Comparison of ENCODE assay signal across 1 cellular context in the genomic region with DNA sequence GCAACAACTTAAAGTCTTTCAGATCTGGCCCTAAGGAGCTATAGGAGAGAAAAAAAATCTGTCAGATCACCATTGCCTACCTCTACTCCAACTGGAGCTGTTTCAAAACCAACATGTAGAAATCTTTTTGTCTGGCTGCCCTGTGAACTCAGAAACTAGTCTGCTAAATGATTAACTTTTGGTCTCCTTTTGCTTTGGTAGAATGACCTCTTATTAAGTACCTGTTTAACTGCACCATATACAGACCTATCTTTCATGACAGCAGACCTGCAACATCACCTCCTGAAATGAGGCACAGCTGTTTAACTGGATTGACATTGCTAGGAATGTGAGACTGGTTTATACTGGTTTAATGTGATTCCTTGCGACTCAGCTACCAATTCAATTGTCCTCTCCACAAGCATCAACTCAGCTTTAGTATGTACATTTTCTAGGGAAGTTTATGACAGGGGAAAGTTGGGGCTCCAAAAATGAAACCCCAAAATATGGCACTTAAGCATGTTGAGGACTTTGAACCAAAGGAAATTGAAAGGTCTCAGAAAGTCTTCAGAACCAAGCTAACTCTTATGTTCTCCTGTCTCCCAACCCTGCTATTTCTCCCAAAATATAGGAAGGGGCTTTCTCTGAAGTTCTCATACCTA.
A peak's percentile ranks its signal among the peaks of the same experiment; 100 is the strongest.
TF ChIP-seq lines count a peak whose summit lies in the region.

No MANE protein-coding gene starts in this region.

TF ChIP-seq in HepG2, 621 proteins besides CTCF, POLR2A, EP300 and RAD21 (continued from another document and continues in another):
- TF ChIP-seq, protein P1, sequence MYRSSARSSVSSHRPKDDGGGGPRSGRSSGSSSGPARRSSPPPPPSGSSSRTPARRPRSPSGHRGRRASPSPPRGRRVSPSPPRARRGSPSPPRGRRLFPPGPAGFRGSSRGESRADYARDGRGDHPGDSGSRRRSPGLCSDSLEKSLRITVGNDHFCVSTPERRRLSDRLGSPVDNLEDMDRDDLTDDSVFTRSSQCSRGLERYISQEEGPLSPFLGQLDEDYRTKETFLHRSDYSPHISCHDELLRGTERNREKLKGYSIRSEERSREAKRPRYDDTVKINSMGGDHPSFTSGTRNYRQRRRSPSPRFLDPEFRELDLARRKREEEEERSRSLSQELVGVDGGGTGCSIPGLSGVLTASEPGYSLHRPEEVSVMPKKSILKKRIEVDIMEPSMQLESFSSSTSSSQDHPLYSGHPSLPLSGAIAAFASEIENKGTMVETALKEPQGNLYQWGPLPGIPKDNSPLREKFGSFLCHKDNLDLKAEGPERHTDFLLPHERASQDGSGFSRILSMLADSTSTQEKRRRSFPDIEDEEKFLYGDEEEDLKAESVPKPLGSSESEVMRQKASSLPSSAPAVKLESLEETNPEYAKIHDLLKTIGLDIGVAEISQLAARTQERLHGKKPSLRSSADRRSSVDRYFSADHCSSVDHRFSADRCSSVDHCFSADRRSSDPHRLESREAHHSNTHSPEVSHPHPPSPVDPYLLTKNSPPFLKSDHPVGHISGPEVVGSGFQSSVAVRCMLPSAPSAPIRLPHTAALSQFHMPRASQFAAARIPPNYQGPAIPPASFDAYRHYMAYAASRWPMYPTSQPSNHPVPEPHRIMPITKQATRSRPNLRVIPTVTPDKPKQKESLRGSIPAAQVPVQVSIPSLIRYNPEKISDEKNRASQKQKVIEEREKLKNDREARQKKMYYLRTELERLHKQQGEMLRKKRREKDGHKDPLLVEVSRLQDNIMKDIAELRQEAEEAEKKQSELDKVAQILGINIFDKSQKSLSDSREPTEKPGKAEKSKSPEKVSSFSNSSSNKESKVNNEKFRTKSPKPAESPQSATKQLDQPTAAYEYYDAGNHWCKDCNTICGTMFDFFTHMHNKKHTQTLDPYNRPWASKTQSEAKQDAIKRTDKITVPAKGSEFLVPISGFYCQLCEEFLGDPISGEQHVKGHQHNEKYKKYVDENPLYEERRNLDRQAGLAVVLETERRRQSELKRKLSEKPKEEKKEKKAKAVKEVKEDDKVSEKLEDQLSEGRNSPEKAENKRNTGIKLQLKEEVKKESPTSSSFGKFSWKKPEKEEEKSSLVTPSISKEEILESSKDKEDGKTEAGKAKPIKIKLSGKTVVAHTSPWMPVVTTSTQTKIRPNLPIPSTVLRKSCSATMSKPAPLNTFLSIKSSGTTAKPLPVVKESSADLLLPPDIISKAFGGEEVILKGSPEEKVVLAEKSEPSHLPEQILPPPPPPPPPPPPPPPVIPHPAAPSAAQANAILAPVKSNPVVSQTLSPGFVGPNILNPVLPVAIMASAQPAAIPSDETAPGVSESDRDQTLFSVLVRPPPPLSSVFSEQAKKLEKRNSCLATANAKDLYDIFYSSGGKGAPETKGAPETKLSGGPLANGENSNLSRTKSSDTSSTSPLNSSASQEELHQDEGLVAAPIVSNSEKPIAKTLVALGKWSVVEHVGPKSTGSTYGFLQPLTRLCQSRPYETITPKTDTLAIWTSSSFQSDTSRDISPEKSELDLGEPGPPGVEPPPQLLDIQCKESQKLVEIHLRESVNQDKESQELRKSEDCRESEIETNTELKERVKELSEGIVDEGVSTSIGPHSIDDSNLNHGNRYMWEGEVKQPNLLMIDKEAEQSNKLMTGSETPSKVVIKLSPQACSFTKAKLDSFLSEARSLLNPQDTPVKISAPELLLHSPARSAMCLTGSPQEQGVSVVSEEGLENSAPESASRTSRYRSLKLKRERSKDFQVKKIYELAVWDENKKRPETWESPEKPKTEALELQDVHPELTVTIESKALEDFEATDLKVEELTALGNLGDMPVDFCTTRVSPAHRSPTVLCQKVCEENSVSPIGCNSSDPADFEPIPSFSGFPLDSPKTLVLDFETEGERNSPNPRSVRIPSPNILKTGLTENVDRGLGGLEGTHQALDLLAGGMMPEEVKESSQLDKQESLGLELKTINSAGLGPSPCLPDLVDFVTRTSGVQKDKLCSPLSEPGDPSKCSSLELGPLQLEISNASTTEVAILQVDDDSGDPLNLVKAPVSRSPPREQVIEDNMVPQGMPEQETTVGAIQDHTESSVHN (CRISPR knock-in tag; IDR thresholded peaks at IDR 0.05): no peak
- TF ChIP-seq ZNF672 (CRISPR knock-in tag; IDR thresholded peaks at IDR 0.05) (no peak), PTBP1 (IDR thresholded peaks at IDR 0.05; ENCODE audit: low read depth, low read length, poor library complexity, severe bottlenecking) (no peak), SMAD1 (CRISPR knock-in tag; IDR thresholded peaks at IDR 0.05; ENCODE audit: borderline replicate concordance, low read depth) (no peak), MYNN (CRISPR knock-in tag; IDR thresholded peaks at IDR 0.05; ENCODE audit: low read depth) (no peak), ZSCAN5A (CRISPR knock-in tag; IDR thresholded peaks at IDR 0.05; ENCODE audit: borderline replicate concordance) (no peak), ZBTB38 (CRISPR knock-in tag; IDR thresholded peaks at IDR 0.05) (no peak), ZNF207 (IDR thresholded peaks at IDR 0.05; ENCODE audit: borderline replicate concordance) (no peak), ZNF549 (CRISPR knock-in tag; IDR thresholded peaks at IDR 0.05) (no peak), FOXK1 (CRISPR knock-in tag; IDR thresholded peaks at IDR 0.05; ENCODE audit: borderline replicate concordance, low read depth) (peak; percentile 29; the same call in 1 of the 2 replicates), SALL2 (CRISPR knock-in tag; IDR thresholded peaks at IDR 0.05) (no peak), ZNF256 (CRISPR knock-in tag; conservative IDR thresholded peaks at IDR 0.05) (no peak), CBX5 (CRISPR knock-in tag; IDR thresholded peaks at IDR 0.05; ENCODE audit: borderline replicate concordance) (no peak), ZNF564 (CRISPR knock-in tag; IDR thresholded peaks at IDR 0.05) (no peak), ARHGAP35 (CRISPR knock-in tag; IDR thresholded peaks at IDR 0.05; ENCODE audit: borderline replicate concordance) (no peak), SMC3 (IDR thresholded peaks at IDR 0.05; ENCODE audit: low read length) (no peak), ZNF160 (CRISPR knock-in tag; IDR thresholded peaks at IDR 0.05) (no peak), MAX (IDR thresholded peaks at IDR 0.05) (no peak), ZNF644 (CRISPR knock-in tag; IDR thresholded peaks at IDR 0.05; ENCODE audit: low read depth) (peak; percentile 67), ZNF598 (CRISPR knock-in tag; IDR thresholded peaks at IDR 0.05; ENCODE audit: borderline replicate concordance) (no peak), ZBTB49 (CRISPR knock-in tag; IDR thresholded peaks at IDR 0.05; ENCODE audit: borderline replicate concordance) (no peak), ZNF747 (CRISPR knock-in tag; IDR thresholded peaks at IDR 0.05; ENCODE audit: borderline replicate concordance) (no peak), ZNF652 (CRISPR knock-in tag; IDR thresholded peaks at IDR 0.05; ENCODE audit: borderline replicate concordance, low read depth) (no peak), MLLT10 (CRISPR knock-in tag; IDR thresholded peaks at IDR 0.05) (no peak), ZNF724P (CRISPR knock-in tag; IDR thresholded peaks at IDR 0.05; ENCODE audit: borderline replicate concordance) (no peak)
- TF ChIP-seq, protein P2, sequence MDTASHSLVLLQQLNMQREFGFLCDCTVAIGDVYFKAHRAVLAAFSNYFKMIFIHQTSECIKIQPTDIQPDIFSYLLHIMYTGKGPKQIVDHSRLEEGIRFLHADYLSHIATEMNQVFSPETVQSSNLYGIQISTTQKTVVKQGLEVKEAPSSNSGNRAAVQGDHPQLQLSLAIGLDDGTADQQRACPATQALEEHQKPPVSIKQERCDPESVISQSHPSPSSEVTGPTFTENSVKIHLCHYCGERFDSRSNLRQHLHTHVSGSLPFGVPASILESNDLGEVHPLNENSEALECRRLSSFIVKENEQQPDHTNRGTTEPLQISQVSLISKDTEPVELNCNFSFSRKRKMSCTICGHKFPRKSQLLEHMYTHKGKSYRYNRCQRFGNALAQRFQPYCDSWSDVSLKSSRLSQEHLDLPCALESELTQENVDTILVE (CRISPR knock-in tag; IDR thresholded peaks at IDR 0.05): 0 out of 2 replicates have a peak, but pooled peaks have one; percentile 28
- TF ChIP-seq, protein P3, sequence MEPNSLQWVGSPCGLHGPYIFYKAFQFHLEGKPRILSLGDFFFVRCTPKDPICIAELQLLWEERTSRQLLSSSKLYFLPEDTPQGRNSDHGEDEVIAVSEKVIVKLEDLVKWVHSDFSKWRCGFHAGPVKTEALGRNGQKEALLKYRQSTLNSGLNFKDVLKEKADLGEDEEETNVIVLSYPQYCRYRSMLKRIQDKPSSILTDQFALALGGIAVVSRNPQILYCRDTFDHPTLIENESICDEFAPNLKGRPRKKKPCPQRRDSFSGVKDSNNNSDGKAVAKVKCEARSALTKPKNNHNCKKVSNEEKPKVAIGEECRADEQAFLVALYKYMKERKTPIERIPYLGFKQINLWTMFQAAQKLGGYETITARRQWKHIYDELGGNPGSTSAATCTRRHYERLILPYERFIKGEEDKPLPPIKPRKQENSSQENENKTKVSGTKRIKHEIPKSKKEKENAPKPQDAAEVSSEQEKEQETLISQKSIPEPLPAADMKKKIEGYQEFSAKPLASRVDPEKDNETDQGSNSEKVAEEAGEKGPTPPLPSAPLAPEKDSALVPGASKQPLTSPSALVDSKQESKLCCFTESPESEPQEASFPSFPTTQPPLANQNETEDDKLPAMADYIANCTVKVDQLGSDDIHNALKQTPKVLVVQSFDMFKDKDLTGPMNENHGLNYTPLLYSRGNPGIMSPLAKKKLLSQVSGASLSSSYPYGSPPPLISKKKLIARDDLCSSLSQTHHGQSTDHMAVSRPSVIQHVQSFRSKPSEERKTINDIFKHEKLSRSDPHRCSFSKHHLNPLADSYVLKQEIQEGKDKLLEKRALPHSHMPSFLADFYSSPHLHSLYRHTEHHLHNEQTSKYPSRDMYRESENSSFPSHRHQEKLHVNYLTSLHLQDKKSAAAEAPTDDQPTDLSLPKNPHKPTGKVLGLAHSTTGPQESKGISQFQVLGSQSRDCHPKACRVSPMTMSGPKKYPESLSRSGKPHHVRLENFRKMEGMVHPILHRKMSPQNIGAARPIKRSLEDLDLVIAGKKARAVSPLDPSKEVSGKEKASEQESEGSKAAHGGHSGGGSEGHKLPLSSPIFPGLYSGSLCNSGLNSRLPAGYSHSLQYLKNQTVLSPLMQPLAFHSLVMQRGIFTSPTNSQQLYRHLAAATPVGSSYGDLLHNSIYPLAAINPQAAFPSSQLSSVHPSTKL (CRISPR knock-in tag; IDR thresholded peaks at IDR 0.05): peak; percentile 77
- TF ChIP-seq, protein P4, sequence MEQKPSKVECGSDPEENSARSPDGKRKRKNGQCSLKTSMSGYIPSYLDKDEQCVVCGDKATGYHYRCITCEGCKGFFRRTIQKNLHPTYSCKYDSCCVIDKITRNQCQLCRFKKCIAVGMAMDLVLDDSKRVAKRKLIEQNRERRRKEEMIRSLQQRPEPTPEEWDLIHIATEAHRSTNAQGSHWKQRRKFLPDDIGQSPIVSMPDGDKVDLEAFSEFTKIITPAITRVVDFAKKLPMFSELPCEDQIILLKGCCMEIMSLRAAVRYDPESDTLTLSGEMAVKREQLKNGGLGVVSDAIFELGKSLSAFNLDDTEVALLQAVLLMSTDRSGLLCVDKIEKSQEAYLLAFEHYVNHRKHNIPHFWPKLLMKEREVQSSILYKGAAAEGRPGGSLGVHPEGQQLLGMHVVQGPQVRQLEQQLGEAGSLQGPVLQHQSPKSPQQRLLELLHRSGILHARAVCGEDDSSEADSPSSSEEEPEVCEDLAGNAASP (CRISPR knock-in tag; IDR thresholded peaks at IDR 0.05; ENCODE audit: borderline replicate concordance): no peak; the same call in 1 of the 2 replicates
- TF ChIP-seq, protein P5, sequence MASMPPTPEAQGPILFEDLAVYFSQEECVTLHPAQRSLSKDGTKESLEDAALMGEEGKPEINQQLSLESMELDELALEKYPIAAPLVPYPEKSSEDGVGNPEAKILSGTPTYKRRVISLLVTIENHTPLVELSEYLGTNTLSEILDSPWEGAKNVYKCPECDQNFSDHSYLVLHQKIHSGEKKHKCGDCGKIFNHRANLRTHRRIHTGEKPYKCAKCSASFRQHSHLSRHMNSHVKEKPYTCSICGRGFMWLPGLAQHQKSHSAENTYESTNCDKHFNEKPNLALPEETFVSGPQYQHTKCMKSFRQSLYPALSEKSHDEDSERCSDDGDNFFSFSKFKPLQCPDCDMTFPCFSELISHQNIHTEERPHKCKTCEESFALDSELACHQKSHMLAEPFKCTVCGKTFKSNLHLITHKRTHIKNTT (CRISPR knock-in tag; IDR thresholded peaks at IDR 0.05): no peak
- TF ChIP-seq, protein P6, sequence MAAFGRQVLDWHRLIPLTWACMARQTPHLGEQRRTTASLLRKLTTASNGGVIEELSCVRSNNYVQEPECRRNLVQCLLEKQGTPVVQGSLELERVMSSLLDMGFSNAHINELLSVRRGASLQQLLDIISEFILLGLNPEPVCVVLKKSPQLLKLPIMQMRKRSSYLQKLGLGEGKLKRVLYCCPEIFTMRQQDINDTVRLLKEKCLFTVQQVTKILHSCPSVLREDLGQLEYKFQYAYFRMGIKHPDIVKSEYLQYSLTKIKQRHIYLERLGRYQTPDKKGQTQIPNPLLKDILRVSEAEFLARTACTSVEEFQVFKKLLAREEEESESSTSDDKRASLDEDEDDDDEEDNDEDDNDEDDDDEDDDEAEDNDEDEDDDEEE (CRISPR knock-in tag; IDR thresholded peaks at IDR 0.05): no peak
- TF ChIP-seq, protein P7, sequence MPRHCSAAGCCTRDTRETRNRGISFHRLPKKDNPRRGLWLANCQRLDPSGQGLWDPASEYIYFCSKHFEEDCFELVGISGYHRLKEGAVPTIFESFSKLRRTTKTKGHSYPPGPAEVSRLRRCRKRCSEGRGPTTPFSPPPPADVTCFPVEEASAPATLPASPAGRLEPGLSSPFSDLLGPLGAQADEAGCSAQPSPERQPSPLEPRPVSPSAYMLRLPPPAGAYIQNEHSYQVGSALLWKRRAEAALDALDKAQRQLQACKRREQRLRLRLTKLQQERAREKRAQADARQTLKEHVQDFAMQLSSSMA (CRISPR knock-in tag; IDR thresholded peaks at IDR 0.05): no peak
